Comparison of ENCODE assay signal across 10 cellular contexts in genomic region chr11:35167451-35167954, GRCh38. TPM values are rescaled to one million over a fixed set of nuclear protein-coding genes. Genes with fewer than 3 reads are reported as not detected.
DNase-seq lines count a peak whose midpoint lies in the region; ATAC-seq lines count a peak whose summit lies in the region.
"Had no signal": no experiment of that assay in that cellular context is flagged by ENCODE, and none has a peak within 500 bp of the region (broad histone marks: within the 10 kb centered on the region; RNA-seq: fewer than 3 reads in every experiment).

No MANE protein-coding gene starts in this region.

- H3K9me3 ChIP-seq in subcutaneous abdominal adipose tissue (ENCODE audit: control insufficient read depth in 5 of 5, low read length in 5 of 5): no peaks in the 10 kb centered on the region

- DNase-seq in activated naive CD8-positive, alpha-beta T cell treated with anti-CD3 and anti-CD28 coated beads, Interleukin-2, amount 50 U/mL, for 24 hours: no peak
- peak; percentile 63 for DNase-seq in iris pigment epithelial cell (ENCODE audit: low read depth)
- DNase-seq in cerebellar cortex (ENCODE audit: low spot score): no peak
- no peak for DNase-seq in DMS53 (lab: John Stamatoyannopoulos, UW)
- no peak for DNase-seq in activated CD4-positive, alpha-beta T cell treated with anti-CD3 and anti-CD28 coated beads for 4 hours
- DNase-seq: activated CD4-positive, alpha-beta T cell treated with anti-CD3 and anti-CD28 coated beads, Interleukin-2, amount 50 U/mL, for 1 hour; NCI-H345 had no signal

- peaks cover 8% of the 10 kb centered on the region for H3K36me3 Mint-ChIP-seq in IgD-negative memory B cell
- H3K36me3 Mint-ChIP-seq in activated naive CD8-positive, alpha-beta T cell treated with anti-CD3 and anti-CD28 coated beads, Interleukin-2, amount 50 U/mL, for 24 hours (ENCODE audit: low read depth): peaks cover 56% of the 10 kb centered on the region

- H3K4me1 ChIP-seq in subcutaneous abdominal adipose tissue (ENCODE audit: control insufficient read depth in 5 of 5, insufficient read depth in 5 of 5, low read length in 5 of 5): peaks cover 7 to 80% (median 75%) of the 10 kb centered on the region in 5 donors

- no peak for ATAC-seq in activated naive CD8-positive, alpha-beta T cell treated with anti-CD3 and anti-CD28 coated beads, Interleukin-2, amount 50 U/mL, for 24 hours

- H3K9me3 Mint-ChIP-seq in IgD-negative memory B cell: peaks cover 0 to 1% (median 0%) of the 10 kb centered on the region in 3 donors
- H3K9me3 Mint-ChIP-seq in activated naive CD8-positive, alpha-beta T cell treated with anti-CD3 and anti-CD28 coated beads, Interleukin-2, amount 50 U/mL, for 24 hours: no peaks in the 10 kb centered on the region

- peak overlapping the region; percentile 91 to 100 (median 97) for H3K27ac Mint-ChIP-seq in IgD-negative memory B cell
- H3K27ac Mint-ChIP-seq in activated naive CD8-positive, alpha-beta T cell treated with anti-CD3 and anti-CD28 coated beads, Interleukin-2, amount 50 U/mL, for 24 hours: peak overlapping the region; percentile 97
- H3K27ac Mint-ChIP-seq: progenitor cell of endocrine pancreas had no signal

- H3K9ac ChIP-seq in subcutaneous abdominal adipose tissue (ENCODE audit: low read length in 5 of 5): peak overlapping the region in 1 of 5 donors; percentile 50

- H3K27me3 ChIP-seq in subcutaneous abdominal adipose tissue (ENCODE audit: control insufficient read depth in 5 of 5, insufficient read depth in 4 of 5, low read length in 5 of 5): no peaks in the 10 kb centered on the region

- H3K27me3 Mint-ChIP-seq in IgD-negative memory B cell: no peaks in the 10 kb centered on the region
- no peaks in the 10 kb centered on the region for H3K27me3 Mint-ChIP-seq in activated naive CD8-positive, alpha-beta T cell treated with anti-CD3 and anti-CD28 coated beads, Interleukin-2, amount 50 U/mL, for 24 hours

- H3K4me1 Mint-ChIP-seq in IgD-negative memory B cell: peaks cover 60 to 93% (median 82%) of the 10 kb centered on the region in 3 donors
- H3K4me1 Mint-ChIP-seq in activated naive CD8-positive, alpha-beta T cell treated with anti-CD3 and anti-CD28 coated beads, Interleukin-2, amount 50 U/mL, for 24 hours: peaks cover 100% of the 10 kb centered on the region

- H3K36me3 ChIP-seq in subcutaneous abdominal adipose tissue (ENCODE audit: control insufficient read depth in 5 of 5, insufficient read depth in 5 of 5, low read length in 5 of 5): no peaks in the 10 kb centered on the region

- H3K4me3 Mint-ChIP-seq in IgD-negative memory B cell: peak overlapping the region in 3 of 4 donors; percentile 78 to 94 (median 78)
- H3K4me3 Mint-ChIP-seq in activated naive CD8-positive, alpha-beta T cell treated with anti-CD3 and anti-CD28 coated beads, Interleukin-2, amount 50 U/mL, for 24 hours: peak overlapping the region; percentile 73

- H3K4me3 ChIP-seq in subcutaneous abdominal adipose tissue (ENCODE audit: low read depth in 1 of 5, low read length in 5 of 5): peak overlapping the region in 1 of 5 donors; percentile 8

- H3K27ac ChIP-seq in subcutaneous abdominal adipose tissue (ENCODE audit: low read depth, low read length): peak overlapping the region; percentile 66

RNA-seq across cellular contexts. Expression of gene CD44, which starts 28.5 kb away (rescaled TPM):
- 176 TPM for polyA plus RNA-seq in IgD-negative memory B cell
